ENCODE assay signal across 1 cellular context in genomic region chr2:27587025-27587424, GRCh38.
TF ChIP-seq lines count a peak whose summit lies in the region.

No MANE protein-coding gene starts in this region.

TF ChIP-seq in GM12878, 131 proteins besides CTCF, POLR2A, EP300 and RAD21:
- no peak for TF ChIP-seq BCL3 (IDR thresholded peaks at IDR 0.05; ENCODE audit: borderline replicate concordance, insufficient read depth, low read depth, low read length, poor library complexity, severe bottlenecking)
- no peak for TF ChIP-seq HDAC6 (IDR thresholded peaks at IDR 0.05; ENCODE audit: unreplicated experiment)
- no peak for TF ChIP-seq POLR2AphosphoS5 (IDR thresholded peaks at IDR 0.05; ENCODE audit: low read length)
- TF ChIP-seq WRNIP1 (IDR thresholded peaks at IDR 0.05; ENCODE audit: borderline replicate concordance, low read depth, low read length), result no peak
- peak; percentile 44; the same call in 1 of the 2 replicates for TF ChIP-seq RUNX3 (IDR thresholded peaks at IDR 0.05; ENCODE audit: low read length)
- no peak for TF ChIP-seq RB1 (IDR thresholded peaks at IDR 0.05; ENCODE audit: borderline replicate concordance)
- TF ChIP-seq ZNF384 (IDR thresholded peaks at IDR 0.05; ENCODE audit: borderline replicate concordance, low read depth, low read length), result peak; percentile 39; the same call in 1 of the 2 replicates
- no peak for TF ChIP-seq CHD4 (IDR thresholded peaks at IDR 0.05)
- TF ChIP-seq USF1 (IDR thresholded peaks at IDR 0.05; ENCODE audit: borderline replicate concordance, extremely low read length, insufficient read depth, low read depth, low read length), result no peak
- no peak for TF ChIP-seq MAX (IDR thresholded peaks at IDR 0.05; ENCODE audit: low read depth, low read length)
- no peak for TF ChIP-seq BACH1 (IDR thresholded peaks at IDR 0.05; ENCODE audit: borderline replicate concordance)
- no peak for TF ChIP-seq FOS (IDR thresholded peaks at IDR 0.05; ENCODE audit: borderline replicate concordance, extremely low read depth, insufficient read length)
- no peak for TF ChIP-seq DPF2 (IDR thresholded peaks at IDR 0.05)
- TF ChIP-seq NR2C2 (IDR thresholded peaks at IDR 0.05; ENCODE audit: borderline replicate concordance, control insufficient read depth, insufficient read length, low read depth), result no peak
